17 cellular contexts compared by ENCODE assay signal in genomic region chr1:237166593-237167077, GRCh38.
"Had no signal": no experiment of that assay in that cellular context is flagged by ENCODE, and none has a peak within 500 bp of the region (broad histone marks: within the 10 kb centered on the region; RNA-seq: fewer than 3 reads in every experiment).

No MANE protein-coding gene starts in this region.

- ATAC-seq: lower lobe of right lung; psoas muscle; sciatic nerve; stimulated activated naive CD8-positive, alpha-beta T cell treated with anti-CD3 and anti-CD28 coated beads, Interleukin-15, amount 100 ng/mL, for 72 hours; T-helper 17 cell; WTC11 had no signal

- DNase-seq: activated CD4-positive, alpha-beta memory T cell treated with anti-CD3 and anti-CD28 coated beads, Interleukin-2, amount 10 ng/mL, durations not matched to agents 7 days and 5 days; activated CD4-positive, alpha-beta T cell treated with anti-CD3 and anti-CD28 coated beads for 4 hours; activated naive CD4-positive, alpha-beta T cell treated with anti-CD3 and anti-CD28 coated beads, Interleukin-2, amount 10 ng/mL, durations not matched to agents 7 days and 5 days; activated T-cell treated with anti-CD3 and anti-CD28 coated beads, Interleukin-2, amount 50 U/mL, for 24 hours; central memory CD4-positive, alpha-beta T cell; effector CD4-positive, alpha-beta T cell; foreskin melanocyte; head of caudate nucleus; immature natural killer cell; lower lobe of right lung; psoas muscle; spleen; stimulated activated naive CD8-positive, alpha-beta T cell treated with anti-CD3 and anti-CD28 coated beads, Interleukin-15, amount 100 ng/mL, for 72 hours; T-helper 17 cell; upper lobe of left lung had no signal
